Comparison of ENCODE assay signal across 8 cellular contexts in genomic region chr5:117455236-117456233, GRCh38.
DNase-seq lines count a peak whose midpoint lies in the region; ATAC-seq lines count a peak whose summit lies in the region.

No MANE protein-coding gene starts in this region.

- no peaks in the 10 kb centered on the region for H3K36me3 Mint-ChIP-seq in activated CD4-positive, alpha-beta T cell treated with anti-CD3 and anti-CD28 coated beads, Interleukin-2, amount 10 ng/mL, durations not matched to agents 24 days and 14 days (ENCODE audit: low read depth)
- no peaks in the 10 kb centered on the region for H3K36me3 Mint-ChIP-seq in activated CD4-positive, alpha-beta T cell treated with anti-CD3 and anti-CD28 coated beads, Interleukin-2, amount 10 ng/mL, durations not matched to agents 7 days and 5 days (ENCODE audit: low read depth)

- intact Hi-C loops in activated CD4-positive, alpha-beta T cell treated with anti-CD3 and anti-CD28 coated beads, Interleukin-2, amount 10 ng/mL, durations not matched to agents 24 days and 14 days (cut with micrococcal nuclease), result loop anchor here (2.0 kb wide), 1 partner anchor 1337 kb away; no protein-coding TSS in a partner anchor

- H3K4me1 Mint-ChIP-seq in activated CD4-positive, alpha-beta T cell treated with anti-CD3 and anti-CD28 coated beads, Interleukin-2, amount 10 ng/mL, durations not matched to agents 24 days and 14 days, result peaks cover 7% of the 10 kb centered on the region
- no peaks in the 10 kb centered on the region for H3K4me1 Mint-ChIP-seq in activated CD4-positive, alpha-beta T cell treated with anti-CD3 and anti-CD28 coated beads, Interleukin-2, amount 10 ng/mL, durations not matched to agents 7 days and 5 days

- no peaks in the 10 kb centered on the region for H3K4me1 ChIP-seq in endocrine pancreas (ENCODE audit: control insufficient read depth, insufficient read depth, low read length)

- H3K27me3 Mint-ChIP-seq in activated CD4-positive, alpha-beta T cell treated with anti-CD3 and anti-CD28 coated beads, Interleukin-2, amount 10 ng/mL, durations not matched to agents 24 days and 14 days, result no peaks in the 10 kb centered on the region
- no peaks in the 10 kb centered on the region for H3K27me3 Mint-ChIP-seq in activated CD4-positive, alpha-beta T cell treated with anti-CD3 and anti-CD28 coated beads, Interleukin-2, amount 10 ng/mL, durations not matched to agents 7 days and 5 days

- H3K4me3 Mint-ChIP-seq in activated CD4-positive, alpha-beta T cell treated with anti-CD3 and anti-CD28 coated beads, Interleukin-2, amount 10 ng/mL, durations not matched to agents 24 days and 14 days, result peak overlapping the region; percentile 61
- no peak overlapping the region for H3K4me3 Mint-ChIP-seq in activated CD4-positive, alpha-beta T cell treated with anti-CD3 and anti-CD28 coated beads, Interleukin-2, amount 10 ng/mL, durations not matched to agents 7 days and 5 days

- no peaks in the 10 kb centered on the region for H3K27me3 ChIP-seq in endocrine pancreas (ENCODE audit: control insufficient read depth, insufficient read depth, low read length)

- H3K9me3 ChIP-seq in endocrine pancreas (ENCODE audit: control insufficient read depth, low read length), result no peaks in the 10 kb centered on the region

- ATAC-seq in HG02610 (IDR thresholded peaks at IDR 0.05; ENCODE audit: unreplicated experiment) (peak; percentile 19), GM18520 (IDR thresholded peaks at IDR 0.05; ENCODE audit: unreplicated experiment) (no peak)

- H3K9me3 Mint-ChIP-seq in activated CD4-positive, alpha-beta T cell treated with anti-CD3 and anti-CD28 coated beads, Interleukin-2, amount 10 ng/mL, durations not matched to agents 24 days and 14 days, result no peaks in the 10 kb centered on the region
- no peaks in the 10 kb centered on the region for H3K9me3 Mint-ChIP-seq in activated CD4-positive, alpha-beta T cell treated with anti-CD3 and anti-CD28 coated beads, Interleukin-2, amount 10 ng/mL, durations not matched to agents 7 days and 5 days

- H3K27ac Mint-ChIP-seq in activated CD4-positive, alpha-beta T cell treated with anti-CD3 and anti-CD28 coated beads, Interleukin-2, amount 10 ng/mL, durations not matched to agents 24 days and 14 days, result no peak overlapping the region
- H3K27ac Mint-ChIP-seq in activated CD4-positive, alpha-beta T cell treated with anti-CD3 and anti-CD28 coated beads, Interleukin-2, amount 10 ng/mL, durations not matched to agents 7 days and 5 days, result no peak overlapping the region

- H3K9ac ChIP-seq in endocrine pancreas (ENCODE audit: control insufficient read depth, insufficient read depth, low read length), result peak overlapping the region; percentile 39

- DNase-seq in activated CD4-positive, alpha-beta T cell treated with anti-CD3 and anti-CD28 coated beads, Interleukin-2, amount 10 ng/mL, durations not matched to agents 24 days and 14 days, result no peak
- DNase-seq in activated CD4-positive, alpha-beta T cell treated with anti-CD3 and anti-CD28 coated beads, Interleukin-2, amount 10 ng/mL, durations not matched to agents 7 days and 5 days, result no peak
- DNase-seq in NCI-H524 treated with DMSO at 0.1 percent for 48 hours (lab: John Stamatoyannopoulos, UW) (peak; percentile 40), retina (peak; percentile 25), HK-2 (ENCODE audit: unreplicated experiment) (no peak)

- CTCF ChIA-PET in activated CD4-positive, alpha-beta T cell treated with anti-CD3 and anti-CD28 coated beads, Interleukin-2, amount 10 ng/mL, durations not matched to agents 7 days and 5 days (lab: Charles Lee), result interaction anchor here (1.6 kb wide), 1 partner anchor 1231 kb away, joined by 3 read pairs; no protein-coding TSS in a partner anchor

- POLR2A ChIA-PET in activated CD4-positive, alpha-beta T cell treated with anti-CD3 and anti-CD28 coated beads, Interleukin-2, amount 10 ng/mL, durations not matched to agents 7 days and 5 days (lab: Charles Lee), result no interaction called here

- peak overlapping the region; percentile 68 for H3K4me3 ChIP-seq in endocrine pancreas (ENCODE audit: control insufficient read depth, insufficient read depth, low read length)

- H3K36me3 ChIP-seq in endocrine pancreas (ENCODE audit: control insufficient read depth, insufficient read depth, low read length), result no peaks in the 10 kb centered on the region

Comparison
In these comparisons a context has a peak if more than half of its experiments do, and no peak if none do; other contexts are left out.
1. DNase-seq: peak in NCI-H524 treated with DMSO at 0.1 percent for 48 hours (single experiment) and retina (single experiment); none in activated CD4-positive, alpha-beta T cell treated with anti-CD3 and anti-CD28 coated beads, Interleukin-2, amount 10 ng/mL, durations not matched to agents 24 days and 14 days (single experiment), activated CD4-positive, alpha-beta T cell treated with anti-CD3 and anti-CD28 coated beads, Interleukin-2, amount 10 ng/mL, durations not matched to agents 7 days and 5 days (single experiment) and HK-2 (single experiment).